Comparison of ENCODE assay signal across 8 cellular contexts in the genomic region with DNA sequence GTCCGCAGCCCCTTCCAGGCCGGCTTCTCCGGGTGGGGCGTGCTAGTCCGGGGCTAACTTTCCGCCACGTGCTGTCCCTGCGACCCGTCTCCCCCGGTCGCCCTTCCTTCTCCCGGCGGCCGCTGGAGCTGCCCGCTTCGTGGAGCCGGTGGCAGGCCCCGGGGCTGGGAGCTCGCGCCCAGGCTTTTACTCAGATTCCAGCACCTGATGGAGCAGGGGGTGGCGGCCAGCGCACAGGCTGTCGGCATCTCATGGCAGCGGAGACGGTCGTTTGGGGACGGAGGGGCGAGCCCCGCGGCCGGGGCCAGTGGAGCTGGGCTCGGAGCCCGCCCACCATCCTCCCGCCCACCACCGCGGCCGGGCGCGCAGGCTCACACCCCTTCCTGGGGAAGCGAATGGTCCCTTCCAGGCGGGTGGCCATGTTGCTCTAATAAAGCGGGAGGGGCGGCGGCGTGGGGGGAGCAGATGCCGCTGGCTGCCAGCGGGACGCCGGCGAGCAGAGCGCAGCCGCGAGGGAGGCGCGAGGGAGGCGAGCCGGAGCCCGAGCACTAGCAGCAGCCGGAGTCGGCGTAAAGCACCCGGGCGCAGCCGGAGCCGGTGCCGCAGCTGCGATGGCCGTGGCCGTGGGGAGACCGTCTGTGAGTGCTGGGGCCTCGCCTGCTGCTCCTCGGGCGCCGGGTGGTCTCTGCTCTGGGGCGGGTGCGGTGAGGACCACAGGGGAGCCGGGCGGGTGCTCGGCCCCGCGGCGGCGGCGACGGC. TPM values are rescaled to one million over a fixed set of nuclear protein-coding genes. Genes with fewer than 3 reads are reported as not detected.
DNase-seq lines count a peak whose midpoint lies in the region; ATAC-seq and TF ChIP-seq lines count a peak whose summit lies in the region.

A gene (plus strand): TSS at position 460 of the 759 bp plus-strand sequence. CDS start 152 bp downstream, at position 612.

- H3K36me3 ChIP-seq in BLaER1 (peaks cover 23% of the 10 kb centered on the region; the same call in 1 of the 2 replicates), left lung (no peaks in the 10 kb centered on the region)

- H3K4me1 ChIP-seq in BLaER1, result peaks cover 43% of the 10 kb centered on the region
- H3K4me1 ChIP-seq in left lung, result peaks cover 10 to 28% of the 10 kb centered on the region in 2 donors

- TF ChIP-seq CTCF in left lung (IDR thresholded peaks at IDR 0.05), result no peak

- H3K27ac ChIP-seq in BLaER1 (peak within 1 kb of the TSS; percentile 94), left lung (peak within 1 kb of the TSS; percentile 87 to 93)

- H3K4me2 ChIP-seq in BLaER1, result peak within 1 kb of the TSS; percentile 97

- intact Hi-C loops in left lung (cut with DNase I), result no loop called here

- H4K20me1 ChIP-seq in BLaER1, result peaks cover 53% of the 10 kb centered on the region

- peak within 1 kb of the TSS; percentile 93 for H3K9ac ChIP-seq in BLaER1

- DNase-seq in NCI-H69 (lab: John Stamatoyannopoulos, UW) (peak; percentile 94), cortex of kidney (lab: John Stamatoyannopoulos, UW) (peak; percentile 17), left lung (peak; percentile 91 to 94)
- DNase-seq in activated CD4-positive, alpha-beta T cell treated with anti-CD3 and anti-CD28 coated beads, Interleukin-2, amount 50 U/mL, for 1 hour, result peak; percentile 85
- DNase-seq in stimulated activated CD4-positive, alpha-beta T cell treated with anti-CD3 and anti-CD28 coated beads, Interleukin-2, amount 100 ng/mL, for 4 hours (ENCODE audit: low read depth), result peak; percentile 71

- H3K27me3 ChIP-seq in BLaER1 (no peaks in the 10 kb centered on the region), left lung (peaks cover 0 to 21% of the 10 kb centered on the region in 2 donors)

- ATAC-seq in GM19328 (IDR thresholded peaks at IDR 0.05; ENCODE audit: unreplicated experiment), result peak; percentile 61
- ATAC-seq in HG03469 (IDR thresholded peaks at IDR 0.05; ENCODE audit: unreplicated experiment), result peak; percentile 40
- peak; percentile 90 for ATAC-seq in left lung

- H3K4me3 ChIP-seq in BLaER1 (peak within 1 kb of the TSS; percentile 91), left lung (peak within 1 kb of the TSS; percentile 87 to 88)

- no peaks in the 10 kb centered on the region for H3K9me3 ChIP-seq in BLaER1
- H3K9me3 ChIP-seq in left lung, result no peaks in the 10 kb centered on the region

RNA-seq across cellular contexts. Expression of the gene that starts here (rescaled TPM):
- total RNA-seq in left lung, result 100 to 1,000 TPM; 138 to 162 TPM

Comparison
In these comparisons a context has a peak if more than half of its experiments do, and no peak if none do; other contexts are left out.
1. Peak in every context shown above with its lines: DNase-seq, ATAC-seq, H3K4me3 ChIP-seq and H3K27ac ChIP-seq.
2. ATAC-seq: peak in every context shown above with its lines; median percentile 90 in left lung; 61 in GM19328; 40 in HG03469.
3. DNase-seq: peak in every context shown above with its lines; median percentile 94 in NCI-H69; 92 in left lung; 85 in activated CD4-positive, alpha-beta T cell treated with anti-CD3 and anti-CD28 coated beads, Interleukin-2, amount 50 U/mL, for 1 hour; 71 in stimulated activated CD4-positive, alpha-beta T cell treated with anti-CD3 and anti-CD28 coated beads, Interleukin-2, amount 100 ng/mL, for 4 hours; 17 in cortex of kidney.